Comparison of ENCODE assay signal across 1 cellular context in the genomic region with DNA sequence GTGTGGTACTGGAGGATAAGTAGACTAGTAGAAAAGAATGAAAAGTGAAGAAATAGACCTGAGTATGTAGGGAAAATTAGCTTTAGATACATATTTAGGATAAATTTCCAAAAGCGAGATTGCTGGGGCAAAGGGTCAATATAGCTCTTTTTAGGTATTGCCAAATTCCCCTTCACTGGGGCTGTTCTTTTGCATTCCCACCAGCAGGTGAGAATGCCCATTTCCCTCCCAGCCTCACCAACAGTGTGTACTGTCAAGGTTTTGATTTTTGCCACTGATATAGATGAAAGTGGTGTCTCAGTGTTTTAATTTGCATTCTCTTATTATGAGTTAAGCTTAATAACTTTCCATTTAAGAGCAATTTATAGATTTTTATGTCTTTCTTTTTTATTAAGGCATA.
TF ChIP-seq lines count a peak whose summit lies in the region.

No MANE protein-coding gene starts in this region.

TF ChIP-seq in H1, 55 proteins besides CTCF, POLR2A, EP300 and RAD21 (continued from another document):
- TF ChIP-seq, protein P1, sequence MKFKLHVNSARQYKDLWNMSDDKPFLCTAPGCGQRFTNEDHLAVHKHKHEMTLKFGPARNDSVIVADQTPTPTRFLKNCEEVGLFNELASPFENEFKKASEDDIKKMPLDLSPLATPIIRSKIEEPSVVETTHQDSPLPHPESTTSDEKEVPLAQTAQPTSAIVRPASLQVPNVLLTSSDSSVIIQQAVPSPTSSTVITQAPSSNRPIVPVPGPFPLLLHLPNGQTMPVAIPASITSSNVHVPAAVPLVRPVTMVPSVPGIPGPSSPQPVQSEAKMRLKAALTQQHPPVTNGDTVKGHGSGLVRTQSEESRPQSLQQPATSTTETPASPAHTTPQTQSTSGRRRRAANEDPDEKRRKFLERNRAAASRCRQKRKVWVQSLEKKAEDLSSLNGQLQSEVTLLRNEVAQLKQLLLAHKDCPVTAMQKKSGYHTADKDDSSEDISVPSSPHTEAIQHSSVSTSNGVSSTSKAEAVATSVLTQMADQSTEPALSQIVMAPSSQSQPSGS (IDR thresholded peaks at IDR 0.05; ENCODE audit: low read length): no peak
- TF ChIP-seq, protein P2, sequence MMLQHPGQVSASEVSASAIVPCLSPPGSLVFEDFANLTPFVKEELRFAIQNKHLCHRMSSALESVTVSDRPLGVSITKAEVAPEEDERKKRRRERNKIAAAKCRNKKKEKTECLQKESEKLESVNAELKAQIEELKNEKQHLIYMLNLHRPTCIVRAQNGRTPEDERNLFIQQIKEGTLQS (IDR thresholded peaks at IDR 0.05; ENCODE audit: insufficient read depth, low read depth, low read length): no peak
- TF ChIP-seq YY1 (IDR thresholded peaks at IDR 0.05; ENCODE audit: low read depth, low read length) (no peak), BACH1 (IDR thresholded peaks at IDR 0.05; ENCODE audit: low read length) (no peak), BCL11A (IDR thresholded peaks at IDR 0.05; ENCODE audit: low read depth in 2 of 2, low read length in 2 of 2) (no peak), TAF1 (IDR thresholded peaks at IDR 0.05; ENCODE audit: low read depth, low read length) (no peak), CBX8 (IDR thresholded peaks at IDR 0.05; ENCODE audit: borderline replicate concordance, low read depth, low read length) (no peak), POLR2AphosphoS5 (IDR thresholded peaks at IDR 0.05; ENCODE audit: low read depth, low read length) (no peak), TEAD4 (IDR thresholded peaks at IDR 0.05; ENCODE audit: low read depth, low read length) (peak; percentile 96)
